Comparison of ENCODE assay signal across 8 cellular contexts in genomic region chr14:35287481-35288013, GRCh38. TPM values are rescaled to one million over a fixed set of nuclear protein-coding genes. Genes with fewer than 3 reads are reported as not detected.
A peak's percentile ranks its signal among the peaks of the same experiment; 100 is the strongest.
DNase-seq lines count a peak whose midpoint lies in the region; ATAC-seq and TF ChIP-seq lines count a peak whose summit lies in the region.

No MANE protein-coding gene starts in this region.

- H2BK20ac ChIP-seq in H9 (ENCODE audit: low read depth, low read length, poor library complexity, severe bottlenecking) = no peak overlapping the region

- no peak overlapping the region for H2AK5ac ChIP-seq in H9 (ENCODE audit: insufficient read length, low read length)

- H2BK15ac ChIP-seq in H9 (ENCODE audit: low read depth, low read length) = no peak overlapping the region

- H3K4me2 ChIP-seq in H9 (ENCODE audit: insufficient read depth, insufficient read length, low read length) = no peak overlapping the region

- no CpG with 5 or more reads among the region's 7 CpGs for WGBS in H9 (ENCODE audit: extremely low coverage, insufficient read length, low lambda C conversion rate)

- no peaks in the 10 kb centered on the region for H3K27me3 ChIP-seq in H9 (ENCODE audit: insufficient read depth, low read length)

- H3T11ph ChIP-seq in H9 (ENCODE audit: low read length) = no peak overlapping the region

- no peak overlapping the region for H4K5ac ChIP-seq in H9 (ENCODE audit: insufficient read length, low read depth, low read length)

- no peak for TF ChIP-seq CTCF in H9 (conservative IDR thresholded peaks at IDR 0.05)

- ATAC-seq in HG02870 (IDR thresholded peaks at IDR 0.05; ENCODE audit: unreplicated experiment) (no peak), GM21515 (IDR thresholded peaks at IDR 0.05; ENCODE audit: unreplicated experiment) (no peak), Right ventricle myocardium inferior (no peak)

- intact Hi-C loops in activated CD4-positive, alpha-beta T cell treated with anti-CD3 and anti-CD28 coated beads, Interleukin-2, amount 10 ng/mL, durations not matched to agents 24 days and 14 days (cut with micrococcal nuclease) = loop anchor here (1.0 to 5.0 kb wide), 9 partner anchors 14 to 145 kb away; partner anchors contain the start of gene NFKBIA
- intact Hi-C loops in Right ventricle myocardium inferior (cut with DNase I) = no loop called here

- 0 out of 7 replicates have a peak, but pooled peaks cover 0 to 3% (median 0%) of the 10 kb centered on the region in 3 experiments for H3K36me3 Mint-ChIP-seq in H9 (ENCODE audit: insufficient read depth in 1 of 3, low read depth in 3 of 3)
- peaks cover 9% of the 10 kb centered on the region for H3K36me3 Mint-ChIP-seq in activated CD4-positive, alpha-beta T cell treated with anti-CD3 and anti-CD28 coated beads, Interleukin-2, amount 10 ng/mL, durations not matched to agents 24 days and 14 days (ENCODE audit: low read depth)

- H3K9me3 Mint-ChIP-seq in H9 = no peaks in the 10 kb centered on the region
- H3K9me3 Mint-ChIP-seq in activated CD4-positive, alpha-beta T cell treated with anti-CD3 and anti-CD28 coated beads, Interleukin-2, amount 10 ng/mL, durations not matched to agents 24 days and 14 days = no peaks in the 10 kb centered on the region

- peak overlapping the region; percentile 36 to 52 (median 50); a peak in 5 of 7 replicates for H3K27ac Mint-ChIP-seq in H9
- peak overlapping the region; percentile 97 for H3K27ac Mint-ChIP-seq in activated CD4-positive, alpha-beta T cell treated with anti-CD3 and anti-CD28 coated beads, Interleukin-2, amount 10 ng/mL, durations not matched to agents 24 days and 14 days

- no peak overlapping the region for H4K91ac ChIP-seq in H9 (ENCODE audit: insufficient read length, low read depth, low read length)

- no peak for DNase-seq in H9
- DNase-seq in activated CD4-positive, alpha-beta T cell treated with anti-CD3 and anti-CD28 coated beads, Interleukin-2, amount 10 ng/mL, durations not matched to agents 24 days and 14 days = peak; percentile 73
- peak; percentile 31 for DNase-seq in fibroblast of peridontal ligament (ENCODE audit: extremely low read depth)
- peak in 2 of 3 donors; percentile 45 to 49 for DNase-seq in stimulated activated CD4-positive, alpha-beta T cell treated with anti-CD3 and anti-CD28 coated beads, TNF-alpha, amount 100 ng/mL, for 48 hours (ENCODE audit: low read depth in 3 of 3)
- DNase-seq in OCI-M2 (lab: John Stamatoyannopoulos, UW; ENCODE audit: unreplicated experiment) = no peak
- DNase-seq in Right ventricle myocardium inferior (ENCODE audit: missing footprints) = no peak

- no peaks in the 10 kb centered on the region for H3K9me3 ChIP-seq in H9 (ENCODE audit: control insufficient read depth, low read depth, low read length)

- no peak overlapping the region for H3K27ac ChIP-seq in H9 (ENCODE audit: insufficient read length, low read depth, low read length)

- H3K4me3 Mint-ChIP-seq in H9 = no peak overlapping the region
- peak overlapping the region; percentile 78 for H3K4me3 Mint-ChIP-seq in activated CD4-positive, alpha-beta T cell treated with anti-CD3 and anti-CD28 coated beads, Interleukin-2, amount 10 ng/mL, durations not matched to agents 24 days and 14 days

- no peak overlapping the region for H3K9ac ChIP-seq in H9 (ENCODE audit: extremely low read depth, insufficient read length, low read length)

- no peak overlapping the region for H3K4ac ChIP-seq in H9 (ENCODE audit: low read depth, low read length)

- H3K79me2 ChIP-seq in H9 (ENCODE audit: insufficient read depth, low read length) = peaks cover under 1% of the 10 kb centered on the region; the same call in 1 of the 2 replicates

- peaks cover 4 to 5% of the 10 kb centered on the region in 2 experiments; a peak in 1 of 4 replicates for H3K4me1 Mint-ChIP-seq in H9
- peaks cover 60% of the 10 kb centered on the region for H3K4me1 Mint-ChIP-seq in activated CD4-positive, alpha-beta T cell treated with anti-CD3 and anti-CD28 coated beads, Interleukin-2, amount 10 ng/mL, durations not matched to agents 24 days and 14 days

- no peak overlapping the region for H3K18ac ChIP-seq in H9 (ENCODE audit: insufficient read length, low read depth, low read length)

- H3K4me1 ChIP-seq in H9 (ENCODE audit: insufficient read depth, low read length) = no peaks in the 10 kb centered on the region

- no peaks in the 10 kb centered on the region for H3K79me1 ChIP-seq in H9 (ENCODE audit: insufficient read depth, low read depth, low read length, poor library complexity, severe bottlenecking)

- H2BK120ac ChIP-seq in H9 (ENCODE audit: low read depth, low read length, poor library complexity, severe bottlenecking) = no peak overlapping the region

- H2BK5ac ChIP-seq in H9 (ENCODE audit: insufficient read length, low read length) = no peak overlapping the region

- H3K27me3 Mint-ChIP-seq in H9 (ENCODE audit: low read depth) = no peaks in the 10 kb centered on the region; the same call in 1 of the 2 replicates
- H3K27me3 Mint-ChIP-seq in activated CD4-positive, alpha-beta T cell treated with anti-CD3 and anti-CD28 coated beads, Interleukin-2, amount 10 ng/mL, durations not matched to agents 24 days and 14 days = no peaks in the 10 kb centered on the region

- H4K20me1 ChIP-seq in H9 (ENCODE audit: control insufficient read depth, insufficient read depth, insufficient read length) = no peaks in the 10 kb centered on the region

- H3K23me2 ChIP-seq in H9 (ENCODE audit: insufficient read length, low read depth, low read length, poor library complexity, severe bottlenecking) = peaks cover 3% of the 10 kb centered on the region

- no peak overlapping the region for H2BK12ac ChIP-seq in H9 (ENCODE audit: insufficient read length, low read depth, low read length)

- H3K14ac ChIP-seq in H9 (ENCODE audit: insufficient read depth, low read length) = no peak overlapping the region

- no peak overlapping the region for H3K23ac ChIP-seq in H9 (ENCODE audit: insufficient read length, low read depth, low read length)

- H2AFZ ChIP-seq in H9 (ENCODE audit: low read length) = no peak overlapping the region

- no peak overlapping the region for H3K56ac ChIP-seq in H9 (ENCODE audit: insufficient read length, low read depth, low read length)

- no peak overlapping the region for H4K8ac ChIP-seq in H9 (replicated peaks; ENCODE audit: insufficient read length, low read depth, low read length)

RNA-seq across cellular contexts. Expression of gene PSMA6, which starts 4.6 kb away (rescaled TPM):
- total RNA-seq in H9 (2021) (251 and 255 TPM in 2 replicates), Right ventricle myocardium inferior (195 TPM)
- total RNA-seq in activated CD4-positive, alpha-beta T cell treated with anti-CD3 and anti-CD28 coated beads, Interleukin-2, amount 10 ng/mL, durations not matched to agents 24 days and 14 days = 501 and 522 TPM in 2 replicates

Comparison
In these comparisons a context has a peak if more than half of its experiments do, and no peak if none do; other contexts are left out.
1. DNase-seq: peak in activated CD4-positive, alpha-beta T cell treated with anti-CD3 and anti-CD28 coated beads, Interleukin-2, amount 10 ng/mL, durations not matched to agents 24 days and 14 days (single experiment), fibroblast of peridontal ligament (single experiment) and stimulated activated CD4-positive, alpha-beta T cell treated with anti-CD3 and anti-CD28 coated beads, TNF-alpha, amount 100 ng/mL, for 48 hours (2 of 3); none in H9 (single experiment), OCI-M2 (single experiment) and Right ventricle myocardium inferior (single experiment).